Comparison of ENCODE assay signal across 16 cellular contexts in the genomic region with DNA sequence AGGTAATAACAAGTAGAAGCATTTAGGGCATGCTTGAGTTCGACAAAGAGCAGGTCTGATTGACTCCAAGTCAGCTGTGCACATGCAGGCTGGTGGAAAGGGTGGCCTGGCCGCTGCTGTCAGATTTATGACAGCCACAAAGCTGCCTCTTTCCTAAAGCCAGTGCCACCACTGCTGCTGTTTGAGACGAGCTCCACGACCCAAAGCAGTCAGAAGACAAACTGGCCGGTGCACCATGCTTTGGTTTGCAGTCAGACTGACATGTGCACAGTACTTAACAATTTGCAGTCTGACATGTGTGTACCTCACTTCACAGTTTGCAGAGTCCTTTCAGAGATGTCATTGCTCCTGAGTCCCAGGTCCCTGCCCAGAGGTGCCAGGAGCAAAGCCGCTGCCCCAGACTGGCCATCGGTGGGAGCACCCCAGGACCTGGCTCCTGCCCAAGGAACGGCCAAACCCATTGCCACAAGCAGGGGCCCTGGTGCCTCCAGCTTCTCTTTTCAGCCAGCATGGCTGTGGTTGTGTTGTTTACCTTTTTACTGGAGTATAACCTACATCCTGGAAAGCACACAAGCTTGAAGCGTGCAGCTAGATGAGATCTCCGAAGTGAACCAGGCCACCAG. TPM values are rescaled to one million over a fixed set of nuclear protein-coding genes. Genes with fewer than 3 reads are reported as not detected.
"Had no signal": no experiment of that assay in that cellular context is flagged by ENCODE, and none has a peak within 500 bp of the region (broad histone marks: within the 10 kb centered on the region; RNA-seq: fewer than 3 reads in every experiment).

No MANE protein-coding gene starts in this region.

- H3K9me3 ChIP-seq: SJSA1 had no signal

- DNase-seq: activated CD4-positive, alpha-beta T cell treated with anti-CD3 and anti-CD28 coated beads, Interleukin-2, amount 50 U/mL, for 1 hour; activated CD8-positive, alpha-beta memory T cell treated with anti-CD3 and anti-CD28 coated beads for 24 hours; activated naive CD8-positive, alpha-beta T cell treated with anti-CD3 and anti-CD28 coated beads for 36 hours; cerebellar nuclear complex; dermis blood vessel endothelial cell; heart right ventricle; left colon; naive thymus-derived CD4-positive, alpha-beta T cell; occipital lobe; stimulated activated CD4-positive, alpha-beta T cell treated with anti-CD3 and anti-CD28 coated beads, Interleukin-2, amount 100 ng/mL, for 48 hours; stimulated activated naive B cell treated with anti-CD40 and anti-IgM and Interleukin-4, amounts not matched to agents 10 μg/mL and 1 μg/mL and 100 μg/mL, for 72 hours had no signal

- H3K36me3 ChIP-seq: heart right ventricle, SJSA1 had no signal

- H3K27ac ChIP-seq: heart right ventricle, SJSA1 had no signal

- H3K4me3 ChIP-seq: heart right ventricle, SJSA1 had no signal

- H3K4me1 ChIP-seq: SJSA1 had no signal

- ATAC-seq: heart right ventricle; left colon; naive thymus-derived CD4-positive, alpha-beta T cell; stimulated activated naive B cell treated with anti-CD40 and anti-IgM and Interleukin-4, amounts not matched to agents 10 μg/mL and 1 μg/mL and 100 μg/mL, for 72 hours had no signal

- H3K27me3 ChIP-seq: SJSA1 had no signal

- FAIRE-seq: frontal cortex had no signal

RNA-seq across cellular contexts. Expression of a gene that starts 28.7 kb away (rescaled TPM):
- total RNA-seq: activated naive CD8-positive, alpha-beta T cell treated with anti-CD3 and anti-CD28 coated beads for 36 hours; activated T-helper 1 cell treated with anti-CD3 and anti-CD28 coated beads, Interleukin-12 subunit alpha, Interleukin-12 subunit beta, Interleukin-2, Interleukin-4 antibody, amounts not matched to agents 30 ng/mL and 10 ng/mL and 1 ng/mL, durations not matched to agents 14 hours and 24 hours and 36 hours; dermis blood vessel endothelial cell; epithelial cell of proximal tubule; naive thymus-derived CD4-positive, alpha-beta T cell; pulmonary artery endothelial cell; SJSA1 had no signal
- polyA plus RNA-seq: naive thymus-derived CD4-positive, alpha-beta T cell had no signal
